1 cellular context compared by ENCODE assay signal in the genomic region with DNA sequence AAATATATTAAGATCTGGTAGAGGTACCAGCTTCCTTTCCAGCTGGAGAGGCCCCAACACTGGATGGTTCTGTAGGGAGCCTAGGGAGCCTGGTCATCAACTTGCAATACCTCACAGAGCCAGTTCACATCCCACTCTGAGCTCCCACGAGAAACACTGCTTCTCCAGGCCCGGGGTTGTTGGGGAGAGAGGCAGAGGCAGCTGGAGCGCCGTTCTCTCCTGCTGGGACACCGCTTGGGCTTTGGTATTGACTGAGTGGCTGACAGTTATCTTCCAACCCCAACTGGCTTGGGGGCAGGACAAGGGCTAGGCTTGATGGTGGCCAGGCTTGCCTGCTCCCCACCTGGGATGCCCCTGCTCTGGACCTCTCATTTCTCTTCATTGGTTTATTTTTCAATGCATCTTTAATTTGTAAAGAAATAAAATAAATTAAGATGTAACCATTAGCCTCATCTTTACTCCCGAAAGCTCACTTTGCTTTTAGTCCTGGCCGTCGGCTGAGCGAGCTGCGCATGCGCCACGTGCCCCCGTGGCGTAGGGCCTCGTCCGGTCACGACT.
TF ChIP-seq lines count a peak whose summit lies in the region.

No MANE protein-coding gene starts in this region.

TF ChIP-seq in K562, 482 proteins besides CTCF, POLR2A, EP300 and RAD21 (continued from another document and continues in another):
- TF ChIP-seq, protein P1, sequence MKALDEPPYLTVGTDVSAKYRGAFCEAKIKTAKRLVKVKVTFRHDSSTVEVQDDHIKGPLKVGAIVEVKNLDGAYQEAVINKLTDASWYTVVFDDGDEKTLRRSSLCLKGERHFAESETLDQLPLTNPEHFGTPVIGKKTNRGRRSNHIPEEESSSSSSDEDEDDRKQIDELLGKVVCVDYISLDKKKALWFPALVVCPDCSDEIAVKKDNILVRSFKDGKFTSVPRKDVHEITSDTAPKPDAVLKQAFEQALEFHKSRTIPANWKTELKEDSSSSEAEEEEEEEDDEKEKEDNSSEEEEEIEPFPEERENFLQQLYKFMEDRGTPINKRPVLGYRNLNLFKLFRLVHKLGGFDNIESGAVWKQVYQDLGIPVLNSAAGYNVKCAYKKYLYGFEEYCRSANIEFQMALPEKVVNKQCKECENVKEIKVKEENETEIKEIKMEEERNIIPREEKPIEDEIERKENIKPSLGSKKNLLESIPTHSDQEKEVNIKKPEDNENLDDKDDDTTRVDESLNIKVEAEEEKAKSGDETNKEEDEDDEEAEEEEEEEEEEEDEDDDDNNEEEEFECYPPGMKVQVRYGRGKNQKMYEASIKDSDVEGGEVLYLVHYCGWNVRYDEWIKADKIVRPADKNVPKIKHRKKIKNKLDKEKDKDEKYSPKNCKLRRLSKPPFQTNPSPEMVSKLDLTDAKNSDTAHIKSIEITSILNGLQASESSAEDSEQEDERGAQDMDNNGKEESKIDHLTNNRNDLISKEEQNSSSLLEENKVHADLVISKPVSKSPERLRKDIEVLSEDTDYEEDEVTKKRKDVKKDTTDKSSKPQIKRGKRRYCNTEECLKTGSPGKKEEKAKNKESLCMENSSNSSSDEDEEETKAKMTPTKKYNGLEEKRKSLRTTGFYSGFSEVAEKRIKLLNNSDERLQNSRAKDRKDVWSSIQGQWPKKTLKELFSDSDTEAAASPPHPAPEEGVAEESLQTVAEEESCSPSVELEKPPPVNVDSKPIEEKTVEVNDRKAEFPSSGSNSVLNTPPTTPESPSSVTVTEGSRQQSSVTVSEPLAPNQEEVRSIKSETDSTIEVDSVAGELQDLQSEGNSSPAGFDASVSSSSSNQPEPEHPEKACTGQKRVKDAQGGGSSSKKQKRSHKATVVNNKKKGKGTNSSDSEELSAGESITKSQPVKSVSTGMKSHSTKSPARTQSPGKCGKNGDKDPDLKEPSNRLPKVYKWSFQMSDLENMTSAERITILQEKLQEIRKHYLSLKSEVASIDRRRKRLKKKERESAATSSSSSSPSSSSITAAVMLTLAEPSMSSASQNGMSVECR (CRISPR knock-in tag; IDR thresholded peaks at IDR 0.05) = no peak
- TF ChIP-seq NFE2 (IDR thresholded peaks at IDR 0.05; ENCODE audit: low read depth) = no peak
- TF ChIP-seq, protein P2, sequence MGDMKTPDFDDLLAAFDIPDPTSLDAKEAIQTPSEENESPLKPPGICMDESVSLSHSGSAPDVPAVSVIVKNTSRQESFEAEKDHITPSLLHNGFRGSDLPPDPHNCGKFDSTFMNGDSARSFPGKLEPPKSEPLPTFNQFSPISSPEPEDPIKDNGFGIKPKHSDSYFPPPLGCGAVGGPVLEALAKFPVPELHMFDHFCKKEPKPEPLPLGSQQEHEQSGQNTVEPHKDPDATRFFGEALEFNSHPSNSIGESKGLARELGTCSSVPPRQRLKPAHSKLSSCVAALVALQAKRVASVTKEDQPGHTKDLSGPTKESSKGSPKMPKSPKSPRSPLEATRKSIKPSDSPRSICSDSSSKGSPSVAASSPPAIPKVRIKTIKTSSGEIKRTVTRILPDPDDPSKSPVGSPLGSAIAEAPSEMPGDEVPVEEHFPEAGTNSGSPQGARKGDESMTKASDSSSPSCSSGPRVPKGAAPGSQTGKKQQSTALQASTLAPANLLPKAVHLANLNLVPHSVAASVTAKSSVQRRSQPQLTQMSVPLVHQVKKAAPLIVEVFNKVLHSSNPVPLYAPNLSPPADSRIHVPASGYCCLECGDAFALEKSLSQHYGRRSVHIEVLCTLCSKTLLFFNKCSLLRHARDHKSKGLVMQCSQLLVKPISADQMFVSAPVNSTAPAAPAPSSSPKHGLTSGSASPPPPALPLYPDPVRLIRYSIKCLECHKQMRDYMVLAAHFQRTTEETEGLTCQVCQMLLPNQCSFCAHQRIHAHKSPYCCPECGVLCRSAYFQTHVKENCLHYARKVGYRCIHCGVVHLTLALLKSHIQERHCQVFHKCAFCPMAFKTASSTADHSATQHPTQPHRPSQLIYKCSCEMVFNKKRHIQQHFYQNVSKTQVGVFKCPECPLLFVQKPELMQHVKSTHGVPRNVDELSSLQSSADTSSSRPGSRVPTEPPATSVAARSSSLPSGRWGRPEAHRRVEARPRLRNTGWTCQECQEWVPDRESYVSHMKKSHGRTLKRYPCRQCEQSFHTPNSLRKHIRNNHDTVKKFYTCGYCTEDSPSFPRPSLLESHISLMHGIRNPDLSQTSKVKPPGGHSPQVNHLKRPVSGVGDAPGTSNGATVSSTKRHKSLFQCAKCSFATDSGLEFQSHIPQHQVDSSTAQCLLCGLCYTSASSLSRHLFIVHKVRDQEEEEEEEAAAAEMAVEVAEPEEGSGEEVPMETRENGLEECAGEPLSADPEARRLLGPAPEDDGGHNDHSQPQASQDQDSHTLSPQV (IDR thresholded peaks at IDR 0.05) = peak; percentile 36
- TF ChIP-seq CAMTA2 (CRISPR knock-in tag; conservative IDR thresholded peaks at IDR 0.05) = no peak
- TF ChIP-seq, protein P3, sequence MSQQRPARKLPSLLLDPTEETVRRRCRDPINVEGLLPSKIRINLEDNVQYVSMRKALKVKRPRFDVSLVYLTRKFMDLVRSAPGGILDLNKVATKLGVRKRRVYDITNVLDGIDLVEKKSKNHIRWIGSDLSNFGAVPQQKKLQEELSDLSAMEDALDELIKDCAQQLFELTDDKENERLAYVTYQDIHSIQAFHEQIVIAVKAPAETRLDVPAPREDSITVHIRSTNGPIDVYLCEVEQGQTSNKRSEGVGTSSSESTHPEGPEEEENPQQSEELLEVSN (IDR thresholded peaks at IDR 0.05; ENCODE audit: borderline replicate concordance in 1 of 2, extremely low read depth in 1 of 2, insufficient read depth in 1 of 2, insufficient read length in 1 of 2, low read depth in 1 of 2, low read length in 1 of 2, poor library complexity in 1 of 2, severe bottlenecking in 1 of 2) = peak in 1 of 2 experiments; percentile 71
- TF ChIP-seq NBN (IDR thresholded peaks at IDR 0.05; ENCODE audit: low read depth) = no peak
- TF ChIP-seq ZNF316 (IDR thresholded peaks at IDR 0.05) = no peak
- no peak for TF ChIP-seq RAD51 (IDR thresholded peaks at IDR 0.05; ENCODE audit: borderline replicate concordance, low read depth)
- TF ChIP-seq, protein P4, sequence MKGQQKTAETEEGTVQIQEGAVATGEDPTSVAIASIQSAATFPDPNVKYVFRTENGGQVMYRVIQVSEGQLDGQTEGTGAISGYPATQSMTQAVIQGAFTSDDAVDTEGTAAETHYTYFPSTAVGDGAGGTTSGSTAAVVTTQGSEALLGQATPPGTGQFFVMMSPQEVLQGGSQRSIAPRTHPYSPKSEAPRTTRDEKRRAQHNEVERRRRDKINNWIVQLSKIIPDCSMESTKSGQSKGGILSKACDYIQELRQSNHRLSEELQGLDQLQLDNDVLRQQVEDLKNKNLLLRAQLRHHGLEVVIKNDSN (CRISPR knock-in tag; IDR thresholded peaks at IDR 0.05) = no peak
- TF ChIP-seq SIRT6 (IDR thresholded peaks at IDR 0.05; ENCODE audit: low read depth, low read length) = no peak
- no peak for TF ChIP-seq GATA2 (CRISPR knock-in tag; IDR thresholded peaks at IDR 0.05)
- TF ChIP-seq, protein P5, sequence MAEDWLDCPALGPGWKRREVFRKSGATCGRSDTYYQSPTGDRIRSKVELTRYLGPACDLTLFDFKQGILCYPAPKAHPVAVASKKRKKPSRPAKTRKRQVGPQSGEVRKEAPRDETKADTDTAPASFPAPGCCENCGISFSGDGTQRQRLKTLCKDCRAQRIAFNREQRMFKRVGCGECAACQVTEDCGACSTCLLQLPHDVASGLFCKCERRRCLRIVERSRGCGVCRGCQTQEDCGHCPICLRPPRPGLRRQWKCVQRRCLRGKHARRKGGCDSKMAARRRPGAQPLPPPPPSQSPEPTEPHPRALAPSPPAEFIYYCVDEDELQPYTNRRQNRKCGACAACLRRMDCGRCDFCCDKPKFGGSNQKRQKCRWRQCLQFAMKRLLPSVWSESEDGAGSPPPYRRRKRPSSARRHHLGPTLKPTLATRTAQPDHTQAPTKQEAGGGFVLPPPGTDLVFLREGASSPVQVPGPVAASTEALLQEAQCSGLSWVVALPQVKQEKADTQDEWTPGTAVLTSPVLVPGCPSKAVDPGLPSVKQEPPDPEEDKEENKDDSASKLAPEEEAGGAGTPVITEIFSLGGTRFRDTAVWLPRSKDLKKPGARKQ (CRISPR knock-in tag; IDR thresholded peaks at IDR 0.05) = no peak
- TF ChIP-seq SRSF7 (optimal IDR thresholded peaks at IDR 0.05; ENCODE audit: low read depth, low read length) = no peak
- TF ChIP-seq ZNF445 (CRISPR knock-in tag; IDR thresholded peaks at IDR 0.05; ENCODE audit: low read depth) = 0 out of 2 replicates have a peak, but pooled peaks have one; percentile 6
- TF ChIP-seq NEUROD1 (IDR thresholded peaks at IDR 0.05; ENCODE audit: borderline replicate concordance, low read depth, low read length, partially characterized antibody) = no peak
- TF ChIP-seq HDGF (IDR thresholded peaks at IDR 0.05) = peak; percentile 62; the same call in 1 of the 2 replicates
- no peak; the same call in 1 of the 2 replicates for TF ChIP-seq MAFK (IDR thresholded peaks at IDR 0.05; ENCODE audit: low read length)
- no peak for TF ChIP-seq HCFC1 (IDR thresholded peaks at IDR 0.05; ENCODE audit: low read depth, low read length)
- TF ChIP-seq, protein P6, sequence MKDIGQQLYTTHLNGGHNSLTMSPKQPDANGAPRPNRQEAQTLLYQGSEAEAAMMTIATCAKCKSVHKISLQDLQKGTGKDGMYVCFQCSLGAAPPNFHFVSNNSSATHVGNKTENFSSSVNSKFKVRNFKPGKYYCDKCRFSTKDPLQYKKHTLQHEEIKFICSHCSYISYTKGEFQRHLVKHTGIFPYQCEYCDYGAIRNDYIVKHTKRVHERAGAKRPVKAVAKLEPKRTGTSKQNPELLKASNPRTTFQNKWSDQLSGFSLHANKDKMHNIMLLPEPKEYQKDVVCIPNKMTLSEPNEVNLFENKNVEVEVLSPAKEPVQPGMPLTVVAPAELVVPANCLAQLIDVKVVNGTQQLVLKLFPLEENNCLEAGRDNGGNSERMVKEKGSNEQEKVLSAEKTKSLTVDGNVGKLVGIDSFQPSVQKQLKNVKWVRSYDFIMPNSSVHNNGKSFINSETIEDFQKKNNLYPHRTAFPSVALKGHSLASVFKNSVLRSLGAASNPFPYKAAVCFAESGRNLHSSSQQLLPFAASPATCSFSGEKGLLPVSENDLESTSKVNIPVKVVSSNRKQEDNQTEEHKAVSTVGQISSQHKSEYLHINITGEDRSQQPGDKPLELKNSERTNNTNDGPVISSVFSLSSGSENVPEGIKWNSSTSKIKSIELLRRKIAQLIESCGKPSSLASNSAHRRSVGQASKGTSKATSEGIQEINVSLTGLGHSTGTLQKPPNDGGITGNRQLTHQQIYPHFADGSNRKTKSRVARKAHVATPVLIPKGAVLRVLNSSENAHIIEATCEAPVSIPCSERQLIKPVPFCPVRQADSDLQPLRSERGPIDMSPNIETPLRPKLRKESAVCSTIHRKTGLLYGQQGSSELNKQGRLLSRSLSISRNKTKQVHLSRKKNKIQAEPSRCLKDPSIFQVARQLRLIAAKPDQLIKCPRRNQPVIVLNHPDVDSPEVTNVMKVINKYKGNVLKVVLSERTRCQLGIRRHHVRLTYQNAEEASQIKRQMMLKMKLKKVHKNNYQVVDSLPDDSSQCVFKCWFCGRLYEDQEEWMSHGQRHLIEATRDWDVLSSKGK (CRISPR knock-in tag; IDR thresholded peaks at IDR 0.05) = no peak
- TF ChIP-seq KLF1 (tag; IDR thresholded peaks at IDR 0.05) = no peak
- TF ChIP-seq KAT8 (IDR thresholded peaks at IDR 0.05; ENCODE audit: low read depth) = no peak
- TF ChIP-seq HDAC8 (tag; IDR thresholded peaks at IDR 0.05) = no peak
- TF ChIP-seq JUN (IDR thresholded peaks at IDR 0.05; ENCODE audit: borderline replicate concordance, low read depth, low read length) = 0 out of 2 replicates have a peak, but pooled peaks have one; percentile 3
- no peak for TF ChIP-seq JUN (CRISPR knock-in tag; IDR thresholded peaks at IDR 0.05; ENCODE audit: borderline replicate concordance)
- TF ChIP-seq PCBP1 (IDR thresholded peaks at IDR 0.05; ENCODE audit: low read depth, low read length, poor library complexity, severe bottlenecking) = no peak
- TF ChIP-seq ZNF175 (CRISPR knock-in tag; IDR thresholded peaks at IDR 0.05; ENCODE audit: low read depth) = no peak
- no peak for TF ChIP-seq CSDE1 (IDR thresholded peaks at IDR 0.05)
- TF ChIP-seq, protein P7, sequence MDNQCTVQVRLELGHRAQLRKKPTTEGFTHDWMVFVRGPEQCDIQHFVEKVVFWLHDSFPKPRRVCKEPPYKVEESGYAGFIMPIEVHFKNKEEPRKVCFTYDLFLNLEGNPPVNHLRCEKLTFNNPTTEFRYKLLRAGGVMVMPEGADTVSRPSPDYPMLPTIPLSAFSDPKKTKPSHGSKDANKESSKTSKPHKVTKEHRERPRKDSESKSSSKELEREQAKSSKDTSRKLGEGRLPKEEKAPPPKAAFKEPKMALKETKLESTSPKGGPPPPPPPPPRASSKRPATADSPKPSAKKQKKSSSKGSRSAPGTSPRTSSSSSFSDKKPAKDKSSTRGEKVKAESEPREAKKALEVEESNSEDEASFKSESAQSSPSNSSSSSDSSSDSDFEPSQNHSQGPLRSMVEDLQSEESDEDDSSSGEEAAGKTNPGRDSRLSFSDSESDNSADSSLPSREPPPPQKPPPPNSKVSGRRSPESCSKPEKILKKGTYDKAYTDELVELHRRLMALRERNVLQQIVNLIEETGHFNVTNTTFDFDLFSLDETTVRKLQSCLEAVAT (IDR thresholded peaks at IDR 0.05) = no peak
- TF ChIP-seq PTRF (tag; IDR thresholded peaks at IDR 0.05) = no peak
- no peak for TF ChIP-seq CREBBP (IDR thresholded peaks at IDR 0.05; ENCODE audit: low read depth, low read length)
- no peak for TF ChIP-seq FOXJ2 (tag; IDR thresholded peaks at IDR 0.05)
- no peak for TF ChIP-seq SMARCB1 (IDR thresholded peaks at IDR 0.05; ENCODE audit: insufficient read length, low read depth)
- TF ChIP-seq RCOR1 (IDR thresholded peaks at IDR 0.05; ENCODE audit: borderline replicate concordance in 1 of 2, low read depth in 2 of 2, low read length in 2 of 2) = 0 out of 4 replicates have a peak, but pooled peaks of 1 of the 2 experiments have one; percentile 2
- TF ChIP-seq, protein P8, sequence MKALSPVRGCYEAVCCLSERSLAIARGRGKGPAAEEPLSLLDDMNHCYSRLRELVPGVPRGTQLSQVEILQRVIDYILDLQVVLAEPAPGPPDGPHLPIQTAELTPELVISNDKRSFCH (CRISPR knock-in tag; IDR thresholded peaks at IDR 0.05) = no peak
- TF ChIP-seq, protein P8 (tag; IDR thresholded peaks at IDR 0.05) = no peak
- TF ChIP-seq CHD2 (IDR thresholded peaks at IDR 0.05; ENCODE audit: low read depth, low read length) = peak; percentile 37; the same call in 1 of the 2 replicates
- TF ChIP-seq TBL1XR1 (IDR thresholded peaks at IDR 0.05; ENCODE audit: low read length in 2 of 2) = peak in 1 of 2 experiments; percentile 46; a peak in 1 of 4 replicates
- no peak for TF ChIP-seq HDAC1 (IDR thresholded peaks at IDR 0.05)
- no peak for TF ChIP-seq SP1 (CRISPR knock-in tag; IDR thresholded peaks at IDR 0.05)
